Comparison of ENCODE assay signal across 16 cellular contexts in genomic region chr5:177169271-177169670, GRCh38. TPM values are rescaled to one million over a fixed set of nuclear protein-coding genes. Genes with fewer than 3 reads are reported as not detected.
DNase-seq lines count a peak whose midpoint lies in the region; ATAC-seq and TF ChIP-seq lines count a peak whose summit lies in the region.
"Had no signal": no experiment of that assay in that cellular context is flagged by ENCODE, and none has a peak within 500 bp of the region (broad histone marks: within the 10 kb centered on the region; RNA-seq: fewer than 3 reads in every experiment).

No MANE protein-coding gene starts in this region.

- 94 to 95% methylated on average over 15 of the region's 15 CpGs for WGBS in heart right ventricle, 2 donors
- 97% methylated on average over 13 to 15 of the region's 15 CpGs for WGBS in endodermal cell (ENCODE audit: insufficient coverage in 1 of 2, insufficient read length in 1 of 2), 2 experiments

- H3K36me3 Mint-ChIP-seq in endodermal cell (ENCODE audit: low read depth) = peaks cover 62% of the 10 kb centered on the region
- peaks cover 20% of the 10 kb centered on the region for H3K36me3 Mint-ChIP-seq in progenitor cell of endocrine pancreas (ENCODE audit: insufficient read depth)

- H3K9ac ChIP-seq in endodermal cell (ENCODE audit: extremely low read depth, low read length, poor library complexity, severe bottlenecking) = no peak overlapping the region

- no peaks in the 10 kb centered on the region for H3K27me3 ChIP-seq in right atrium auricular region
- no peaks in the 10 kb centered on the region for H3K27me3 ChIP-seq in heart right ventricle
- no peaks in the 10 kb centered on the region for H3K27me3 ChIP-seq in endodermal cell (ENCODE audit: control insufficient read depth, insufficient read depth, low read length, poor library complexity, severe bottlenecking)
- H3K27me3 ChIP-seq: BE2C had no signal

- intact Hi-C loops in heart right ventricle (cut with DNase I) = no loop called here

- H3K4me1 Mint-ChIP-seq in endodermal cell (no peaks in the 10 kb centered on the region), progenitor cell of endocrine pancreas (ENCODE audit: low read depth) (no peaks in the 10 kb centered on the region)
- H3K4me1 Mint-ChIP-seq: H9 had no signal

- peak overlapping the region; percentile 13 for H3K27ac Mint-ChIP-seq in endodermal cell
- H3K27ac Mint-ChIP-seq in progenitor cell of endocrine pancreas = peak overlapping the region; percentile 41

- peaks cover 0 to 5% of the 10 kb centered on the region in 2 donors for H3K4me1 ChIP-seq in right atrium auricular region
- peaks cover 0 to 21% (median 13%) of the 10 kb centered on the region in 9 donors for H3K4me1 ChIP-seq in heart right ventricle
- H3K4me1 ChIP-seq in endodermal cell (ENCODE audit: control insufficient read depth, insufficient read depth, low read length) = no peaks in the 10 kb centered on the region
- H3K4me1 ChIP-seq: A549, BE2C had no signal

- DNase-seq in right atrium auricular region (ENCODE audit: low spot score) = peak; percentile 9
- DNase-seq in heart right ventricle = no peak
- no peak for DNase-seq in endodermal cell
- no peak for DNase-seq in progenitor cell of endocrine pancreas (ENCODE audit: low spot score, unreplicated experiment)
- no peak for DNase-seq in T1000 (lab: John Stamatoyannopoulos, UW)
- DNase-seq in SW 1271 (lab: John Stamatoyannopoulos, UW) = no peak
- no peak for DNase-seq in NCI-H1694 (lab: John Stamatoyannopoulos, UW)
- DNase-seq: BE2C; CD4-positive, alpha-beta memory T cell; DMS153; DMS79 treated with DMSO at 0.1 percent for 48 hours; EL; GOT3; H9 had no signal

- H3K4me3 ChIP-seq in right atrium auricular region (no peak overlapping the region), heart right ventricle (no peak overlapping the region), endodermal cell (ENCODE audit: low read length) (no peak overlapping the region)
- H3K4me3 ChIP-seq: A549 had no signal

- no peaks in the 10 kb centered on the region for H3K9me3 Mint-ChIP-seq in endodermal cell
- H3K9me3 Mint-ChIP-seq in progenitor cell of endocrine pancreas (ENCODE audit: low read depth) = no peaks in the 10 kb centered on the region
- H3K9me3 Mint-ChIP-seq: CD4-positive, alpha-beta memory T cell; H9 had no signal

- no peaks in the 10 kb centered on the region for H3K27me3 Mint-ChIP-seq in endodermal cell (ENCODE audit: insufficient read depth)
- H3K27me3 Mint-ChIP-seq in progenitor cell of endocrine pancreas = no peaks in the 10 kb centered on the region
- H3K27me3 Mint-ChIP-seq: CD4-positive, alpha-beta memory T cell had no signal

- H3K9me3 ChIP-seq in right atrium auricular region (no peaks in the 10 kb centered on the region), heart right ventricle (no peaks in the 10 kb centered on the region), endodermal cell (ENCODE audit: control insufficient read depth, low read length) (no peaks in the 10 kb centered on the region)
- H3K9me3 ChIP-seq: A549, BE2C had no signal

- H3K27ac ChIP-seq in right atrium auricular region = no peak overlapping the region
- no peak overlapping the region for H3K27ac ChIP-seq in heart right ventricle
- no peak overlapping the region for H3K27ac ChIP-seq in endodermal cell (ENCODE audit: low read depth, low read length)
- H3K27ac ChIP-seq: A549, C4-2B had no signal

- TF ChIP-seq CTCF in right atrium auricular region (IDR thresholded peaks at IDR 0.05) (no peak), heart right ventricle (IDR thresholded peaks at IDR 0.05) (no peak), endodermal cell (conservative IDR thresholded peaks at IDR 0.05) (no peak), progenitor cell of endocrine pancreas (IDR thresholded peaks at IDR 0.05; ENCODE audit: unreplicated experiment) (no peak)

- ATAC-seq in heart right ventricle = no peak
- ATAC-seq: A549 had no signal

- H3K4me3 Mint-ChIP-seq in endodermal cell (no peak overlapping the region), progenitor cell of endocrine pancreas (ENCODE audit: low read depth) (no peak overlapping the region)
- H3K4me3 Mint-ChIP-seq: CD4-positive, alpha-beta memory T cell; H9 had no signal

- H3K36me3 ChIP-seq in right atrium auricular region = no peaks in the 10 kb centered on the region
- peaks cover 0 to 74% (median 0%) of the 10 kb centered on the region in 9 donors for H3K36me3 ChIP-seq in heart right ventricle
- H3K36me3 ChIP-seq in endodermal cell (ENCODE audit: control insufficient read depth, insufficient read depth, low read length) = peaks cover 79% of the 10 kb centered on the region

RNA-seq across cellular contexts. Expression of gene NSD1, which starts 35.7 kb away (rescaled TPM):
- total RNA-seq in right atrium auricular region (10 to 100 TPM; 25.4 to 26.7 TPM), heart right ventricle (10 to 100 TPM; 34.4 to 62.9 (median 47.2) TPM), endodermal cell (100 to 1,000 TPM; 150 to 190 TPM), progenitor cell of endocrine pancreas (168 and 178 TPM in 2 replicates)
- 10 to 100 TPM in 1 of 2 donors, 1 to 10 TPM in 1; 5.6 to 10.0 TPM for polyA plus RNA-seq in heart right ventricle
- 36.0 TPM for polyA plus RNA-seq in endodermal cell (2013, experiment 1 of 2)
- polyA plus RNA-seq in endodermal cell (2013, experiment 2 of 2) = 38.8 TPM
